Comparison of ENCODE assay signal across 9 cellular contexts in genomic region chr17:49191407-49191916, GRCh38. TPM values are rescaled to one million over a fixed set of nuclear protein-coding genes. Genes with fewer than 3 reads are reported as not detected.
A peak's percentile ranks its signal among the peaks of the same experiment; 100 is the strongest.
DNase-seq lines count a peak whose midpoint lies in the region; ATAC-seq, FAIRE-seq and TF ChIP-seq lines count a peak whose summit lies in the region.
"Had no signal": no experiment of that assay in that cellular context is flagged by ENCODE, and none has a peak within 500 bp of the region (broad histone marks: within the 10 kb centered on the region; RNA-seq: fewer than 3 reads in every experiment).

No MANE protein-coding gene starts in this region.

- CTCF ChIA-PET in Panc1 (lab: Charles Lee): interaction anchor here (0.5 to 0.7 kb wide), 3 partner anchors 33 to 370 kb away, joined by 3 to 4 read pairs (median 4); no protein-coding TSS in a partner anchor

- peaks cover 12 to 41% (median 27%) of the 10 kb centered on the region in 4 donors for H3K4me1 Mint-ChIP-seq in CD4-positive, CD25-positive, alpha-beta regulatory T cell
- no peaks in the 10 kb centered on the region for H3K4me1 Mint-ChIP-seq in endodermal cell

- H3K27me3 ChIP-seq in CD4-positive, CD25-positive, alpha-beta regulatory T cell (ENCODE audit: control insufficient read depth, insufficient read depth, low read length): no peaks in the 10 kb centered on the region
- H3K27me3 ChIP-seq in Panc1 (ENCODE audit: control insufficient read depth, insufficient read depth, low read length): no peaks in the 10 kb centered on the region
- peaks cover 5% of the 10 kb centered on the region for H3K27me3 ChIP-seq in endodermal cell (ENCODE audit: control insufficient read depth, insufficient read depth, low read length, poor library complexity, severe bottlenecking)
- no peaks in the 10 kb centered on the region for H3K27me3 ChIP-seq in pancreas

- peak overlapping the region; percentile 85 for H3K4me3 ChIP-seq in CD4-positive, CD25-positive, alpha-beta regulatory T cell (ENCODE audit: low read depth, low read length)
- H3K4me3 ChIP-seq in Panc1 (ENCODE audit: low read depth in 2 of 2, low read length in 2 of 2) (peak overlapping the region; percentile 69 to 82), endodermal cell (ENCODE audit: low read length) (peak overlapping the region; percentile 79), pancreas (peak overlapping the region; percentile 49 to 69 (median 64))

- no peak for ATAC-seq in CD4-positive, CD25-positive, alpha-beta regulatory T cell (ENCODE audit: low read depth in 2 of 2)
- peak; percentile 7 for ATAC-seq in GM21825 (IDR thresholded peaks at IDR 0.05; ENCODE audit: unreplicated experiment)
- ATAC-seq in Panc1: no peak
- peak; percentile 1 to 19 (median 4) for ATAC-seq in pancreas
- no peak for ATAC-seq in GM19463 (IDR thresholded peaks at IDR 0.05; ENCODE audit: unreplicated experiment)
- ATAC-seq in HG03442 (IDR thresholded peaks at IDR 0.05; ENCODE audit: unreplicated experiment): no peak

- WGBS in endodermal cell (ENCODE audit: insufficient coverage in 1 of 2, insufficient read length in 1 of 2), 2 experiments: 10% methylated on average over 6 of the region's 8 CpGs
- WGBS in pancreas, 2 donors: 5 to 8% methylated on average over 8 of the region's 8 CpGs

- peaks cover 19% of the 10 kb centered on the region for H3K4me1 ChIP-seq in CD4-positive, CD25-positive, alpha-beta regulatory T cell (ENCODE audit: control insufficient read depth, insufficient read depth, low read length, poor library complexity, severe bottlenecking)
- H3K4me1 ChIP-seq in Panc1 (ENCODE audit: control insufficient read depth, insufficient read depth, low read length) (peaks cover 14% of the 10 kb centered on the region), endodermal cell (ENCODE audit: control insufficient read depth, insufficient read depth, low read length) (no peaks in the 10 kb centered on the region), pancreas (peaks cover 0 to 4% (median 0%) of the 10 kb centered on the region in 3 donors)

- TF ChIP-seq CTCF in Panc1 (IDR thresholded peaks at IDR 0.05) (no peak), endodermal cell (conservative IDR thresholded peaks at IDR 0.05) (no peak), pancreas (IDR thresholded peaks at IDR 0.05) (no peak)

- POLR2A ChIA-PET in Panc1 (lab: Charles Lee): interaction anchor here (0.5 to 1.1 kb wide), 2 partner anchors 11 to 38 kb away, joined by 13 read pairs; no protein-coding TSS in a partner anchor

- in situ Hi-C loops in Panc1 (cut with HindIII; ENCODE audit: low pct_unique_long_range_greater_than_20kb, low sequenced_read_pairs): no loop called here

- peaks cover 0 to 5% (median 0%) of the 10 kb centered on the region in 7 donors for H3K9me3 Mint-ChIP-seq in CD4-positive, CD25-positive, alpha-beta regulatory T cell
- H3K9me3 Mint-ChIP-seq in endodermal cell: peaks cover 3% of the 10 kb centered on the region

- peak overlapping the region; percentile 89 for H3K9ac ChIP-seq in endodermal cell (ENCODE audit: extremely low read depth, low read length, poor library complexity, severe bottlenecking)

- FAIRE-seq in pancreas (lab: Jason Lieb, UNC): no peak

- BruUV-seq in Panc1 (replicated peaks; lab: Mats Ljungman, UMichigan): no TSS peak

- peaks cover 15% of the 10 kb centered on the region for H3K27me3 Mint-ChIP-seq in CD4-positive, CD25-positive, alpha-beta regulatory T cell
- peaks cover 18% of the 10 kb centered on the region for H3K27me3 Mint-ChIP-seq in endodermal cell (ENCODE audit: insufficient read depth)

- H3K27ac Mint-ChIP-seq in CD4-positive, CD25-positive, alpha-beta regulatory T cell: peak overlapping the region; percentile 99 to 100 (median 99)
- peak overlapping the region; percentile 99 for H3K27ac Mint-ChIP-seq in endodermal cell

- no peaks in the 10 kb centered on the region for H3K36me3 Mint-ChIP-seq in CD4-positive, CD25-positive, alpha-beta regulatory T cell
- H3K36me3 Mint-ChIP-seq in endodermal cell (ENCODE audit: low read depth): no peaks in the 10 kb centered on the region

- intact Hi-C loops in Panc1 (cut with micrococcal nuclease; ENCODE audit: unreplicated experiment): no loop called here
- intact Hi-C loops in pancreas (cut with DNase I): no loop called here

- peak overlapping the region; percentile 92 for H3K27ac ChIP-seq in CD4-positive, CD25-positive, alpha-beta regulatory T cell (ENCODE audit: insufficient read depth, low read length, poor library complexity, severe bottlenecking)
- peak overlapping the region; percentile 97 for H3K27ac ChIP-seq in Panc1 (ENCODE audit: low read length)
- peak overlapping the region; percentile 92 for H3K27ac ChIP-seq in endodermal cell (ENCODE audit: low read depth, low read length)
- peak overlapping the region; percentile 87 to 98 (median 96) for H3K27ac ChIP-seq in pancreas

- H3K36me3 ChIP-seq in CD4-positive, CD25-positive, alpha-beta regulatory T cell (ENCODE audit: control insufficient read depth, insufficient read depth, low read length): no peaks in the 10 kb centered on the region
- H3K36me3 ChIP-seq in Panc1 (ENCODE audit: control insufficient read depth, insufficient read depth, low read length): no peaks in the 10 kb centered on the region
- H3K36me3 ChIP-seq in endodermal cell (ENCODE audit: control insufficient read depth, insufficient read depth, low read length): no peaks in the 10 kb centered on the region
- no peaks in the 10 kb centered on the region for H3K36me3 ChIP-seq in pancreas

- no peaks in the 10 kb centered on the region for H3K9me3 ChIP-seq in CD4-positive, CD25-positive, alpha-beta regulatory T cell (ENCODE audit: control insufficient read depth in 2 of 2, low read length in 2 of 2)
- H3K9me3 ChIP-seq in Panc1 (ENCODE audit: control insufficient read depth, insufficient read depth, low read depth, low read length) (no peaks in the 10 kb centered on the region), endodermal cell (ENCODE audit: control insufficient read depth, low read length) (no peaks in the 10 kb centered on the region), pancreas (no peaks in the 10 kb centered on the region)

- DNase-seq in CD4-positive, CD25-positive, alpha-beta regulatory T cell: peak in 1 of 3 donors; percentile 84
- DNase-seq in Panc1 (ENCODE audit: low read depth, low spot score) (no peak), endodermal cell (no peak), pancreas (no peak), cerebellar nuclear complex (lab: John Stamatoyannopoulos, UW) (no peak)

- H3K4me3 Mint-ChIP-seq in CD4-positive, CD25-positive, alpha-beta regulatory T cell: peak overlapping the region; percentile 92 to 96 (median 93)
- peak overlapping the region; percentile 92 for H3K4me3 Mint-ChIP-seq in endodermal cell

RNA-seq across cellular contexts. Expression of gene GNGT2, which starts 18.9 kb away (rescaled TPM):
- total RNA-seq in CD4-positive, CD25-positive, alpha-beta regulatory T cell: 1.5 TPM
- polyA plus RNA-seq in CD4-positive, CD25-positive, alpha-beta regulatory T cell: 10 to 100 TPM in 1 of 4 donors, 1 to 10 TPM in 3; 4.1 to 11.4 (median 7.4) TPM
- total RNA-seq in Panc1 (2021; ENCODE audit: unreplicated experiment) (not detected), endodermal cell (1 to 10 TPM in 1 of 2 donors, not detected in 1; 1.1 TPM), pancreas (1 to 10 TPM in 1 of 6 donors, under 1 TPM in 5; 0.23 to 2.2 (median 0.66) TPM)
- not detected for polyA plus RNA-seq in Panc1 (2012; ENCODE audit: insufficient read length)
- polyA plus RNA-seq in endodermal cell (2013, experiment 1 of 2): not detected
- polyA plus RNA-seq in endodermal cell (2013, experiment 2 of 2): 1.1 TPM
- 1 to 10 TPM in 1 of 2 donors, under 1 TPM in 1; 0.87 to 1.6 TPM for polyA plus RNA-seq in pancreas

RNA-seq across cellular contexts. Expression of gene ABI3, which starts 19.0 kb away (rescaled TPM):
- total RNA-seq in CD4-positive, CD25-positive, alpha-beta regulatory T cell: 6.5 TPM
- polyA plus RNA-seq in CD4-positive, CD25-positive, alpha-beta regulatory T cell: 10 to 100 TPM; 12.1 to 27.6 (median 17.3) TPM
- total RNA-seq in Panc1 (2021; ENCODE audit: unreplicated experiment) (not detected), endodermal cell (1 to 10 TPM in 1 of 2 donors, under 1 TPM in 1; 0.58 to 1.7 TPM), pancreas (1 to 10 TPM; 1.1 to 7.1 (median 2.5) TPM)
- not detected for polyA plus RNA-seq in Panc1 (2012; ENCODE audit: insufficient read length)
- 0.64 TPM for polyA plus RNA-seq in endodermal cell (2013, experiment 1 of 2)
- 0.83 TPM for polyA plus RNA-seq in endodermal cell (2013, experiment 2 of 2)
- 1 to 10 TPM; 3.0 to 4.6 TPM for polyA plus RNA-seq in pancreas

RNA-seq across cellular contexts. Expression of gene PHOSPHO1, which starts 39.1 kb away (rescaled TPM):
- not detected for total RNA-seq in CD4-positive, CD25-positive, alpha-beta regulatory T cell
- polyA plus RNA-seq in CD4-positive, CD25-positive, alpha-beta regulatory T cell: under 1 TPM in 3 of 4 donors, not detected in 1; 0.11 to 0.24 (median 0.15) TPM
- total RNA-seq in Panc1 (2021; ENCODE audit: unreplicated experiment): 0.54 TPM
- polyA plus RNA-seq in Panc1 (2012; ENCODE audit: insufficient read length): 0.34 TPM
- total RNA-seq in endodermal cell: 1 to 10 TPM in 1 of 2 donors, under 1 TPM in 1; 0.82 to 1.3 TPM
- 0.43 TPM for polyA plus RNA-seq in endodermal cell (2013, experiment 1 of 2)
- 0.87 TPM for polyA plus RNA-seq in endodermal cell (2013, experiment 2 of 2)
- total RNA-seq in pancreas: under 1 TPM in 1 of 6 donors, not detected in 5; 0.22 TPM
- under 1 TPM; 0.19 to 0.28 TPM for polyA plus RNA-seq in pancreas

RNA-seq across cellular contexts. Expression of gene B4GALNT2, which starts 58.9 kb away (rescaled TPM):
- not detected for total RNA-seq in CD4-positive, CD25-positive, alpha-beta regulatory T cell
- polyA plus RNA-seq in CD4-positive, CD25-positive, alpha-beta regulatory T cell: not detected
- not detected for total RNA-seq in Panc1 (2021; ENCODE audit: unreplicated experiment)
- polyA plus RNA-seq in Panc1 (2012; ENCODE audit: insufficient read length): 0.05 TPM
- under 1 TPM; 0.04 to 0.11 TPM for total RNA-seq in endodermal cell
- polyA plus RNA-seq in endodermal cell (2013, experiment 1 of 2): 0.07 TPM
- polyA plus RNA-seq in endodermal cell (2013, experiment 2 of 2): not detected
- total RNA-seq in pancreas: under 1 TPM in 1 of 6 donors, not detected in 5; 0.03 TPM
- polyA plus RNA-seq in pancreas: not detected
- total RNA-seq: M059J had no signal

Comparison
In these comparisons a context has a peak if more than half of its experiments do, and no peak if none do; other contexts are left out.
1. ATAC-seq: peak in GM21825 (single experiment) and pancreas (4 of 4); none in CD4-positive, CD25-positive, alpha-beta regulatory T cell (0 of 2), Panc1 (single experiment), GM19463 (single experiment) and HG03442 (single experiment).
2. Peak in every context shown above with its lines, with median percentiles within 50 percentile points of each other: H3K27ac ChIP-seq and H3K4me3 ChIP-seq.